In the genomic region with DNA sequence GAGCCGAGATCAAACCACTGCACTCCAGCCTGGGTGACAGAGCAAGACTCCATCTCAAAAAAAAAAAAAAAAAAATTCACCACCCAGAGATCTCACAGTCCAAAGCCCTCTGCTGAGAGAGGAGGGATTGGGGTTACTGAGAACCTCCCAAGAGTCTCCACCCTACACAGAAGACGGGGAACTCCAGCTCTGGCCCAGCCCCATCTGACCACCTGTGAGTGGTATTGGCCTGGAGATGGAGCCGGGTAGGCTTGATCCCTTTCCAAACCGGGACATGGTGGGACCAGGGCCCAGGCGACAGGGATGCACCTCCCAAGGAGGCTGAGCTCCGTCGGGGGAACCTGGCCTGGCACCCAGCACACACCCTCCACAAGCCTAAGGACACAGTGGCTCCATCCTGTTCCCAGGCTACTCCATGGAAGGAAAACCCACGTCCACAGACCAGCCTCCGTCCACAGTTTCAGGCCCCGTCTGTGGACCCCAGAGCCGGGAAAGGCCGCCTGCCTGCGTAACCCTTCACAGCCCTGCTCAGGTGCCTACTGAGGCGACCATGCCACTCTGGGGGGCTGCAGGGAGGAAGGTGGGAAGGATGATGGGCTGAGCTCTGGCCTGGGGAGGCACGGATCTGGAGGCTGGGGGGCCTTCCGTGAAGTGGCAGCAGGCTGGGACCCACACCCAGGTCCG, we compare ENCODE assay signal across 8 cellular contexts. TPM values are rescaled to one million over a fixed set of nuclear protein-coding genes. Genes with fewer than 3 reads are reported as not detected.
DNase-seq lines count a peak whose midpoint lies in the region; ATAC-seq and TF ChIP-seq lines count a peak whose summit lies in the region.
"Had no signal": no experiment of that assay in that cellular context is flagged by ENCODE, and none has a peak within 500 bp of the region (broad histone marks: within the 10 kb centered on the region; RNA-seq: fewer than 3 reads in every experiment).

No MANE protein-coding gene starts in this region.

- H3K36me3 Mint-ChIP-seq in activated CD4-positive, alpha-beta memory T cell treated with anti-CD3 and anti-CD28 coated beads, Interleukin-2, amount 10 ng/mL, durations not matched to agents 7 days and 5 days (ENCODE audit: low read depth), result peaks cover 15% of the 10 kb centered on the region
- peaks cover 7% of the 10 kb centered on the region for H3K36me3 Mint-ChIP-seq in stimulated activated memory B cell treated with anti-CD40 and anti-IgM and Interleukin-4, amounts not matched to agents 10 μg/mL and 1 μg/mL and 100 μg/mL, for 72 hours

- no peaks in the 10 kb centered on the region for H3K27me3 Mint-ChIP-seq in activated CD4-positive, alpha-beta memory T cell treated with anti-CD3 and anti-CD28 coated beads, Interleukin-2, amount 10 ng/mL, durations not matched to agents 7 days and 5 days
- H3K27me3 Mint-ChIP-seq in stimulated activated memory B cell treated with anti-CD40 and anti-IgM and Interleukin-4, amounts not matched to agents 10 μg/mL and 1 μg/mL and 100 μg/mL, for 72 hours, result no peaks in the 10 kb centered on the region

- H3K27ac ChIP-seq in HEK293 (ENCODE audit: extremely low read depth, low read depth, low read length), result peak overlapping the region; percentile 25

- H3K9me3 ChIP-seq in HEK293 (ENCODE audit: control insufficient read depth, insufficient read depth, low read depth, low read length), result no peaks in the 10 kb centered on the region
- no peaks in the 10 kb centered on the region for H3K9me3 ChIP-seq in iPS-15b (ENCODE audit: control insufficient read depth, insufficient read depth, low read length)

- no peak for ATAC-seq in stimulated activated memory B cell treated with anti-CD40 and anti-IgM and Interleukin-4, amounts not matched to agents 10 μg/mL and 1 μg/mL and 100 μg/mL, for 72 hours
- ATAC-seq in HG03025 (IDR thresholded peaks at IDR 0.05; ENCODE audit: low FRiP score, unreplicated experiment), result no peak

- H3K27ac Mint-ChIP-seq in activated CD4-positive, alpha-beta memory T cell treated with anti-CD3 and anti-CD28 coated beads, Interleukin-2, amount 10 ng/mL, durations not matched to agents 7 days and 5 days, result peak overlapping the region; percentile 72
- H3K27ac Mint-ChIP-seq in stimulated activated memory B cell treated with anti-CD40 and anti-IgM and Interleukin-4, amounts not matched to agents 10 μg/mL and 1 μg/mL and 100 μg/mL, for 72 hours, result peak overlapping the region; percentile 94

- CTCF ChIA-PET in HEK293 (lab: Yijun Ruan, JAX), result interaction anchor here (0.7 to 1.0 kb wide), 3 partner anchors 82 to 111 kb away, joined by 3 to 4 read pairs (median 3); no protein-coding TSS in a partner anchor
- CTCF ChIA-PET in activated CD4-positive, alpha-beta memory T cell treated with anti-CD3 and anti-CD28 coated beads, Interleukin-2, amount 10 ng/mL, durations not matched to agents 7 days and 5 days (lab: Charles Lee), result interaction anchor here (0.7 to 1.2 kb wide), 5 partner anchors 12 to 458 kb away, joined by 3 to 5 read pairs (median 3); a partner anchor contains a TSS

- peaks cover 0 to 37% of the 10 kb centered on the region in 2 experiments; a peak in 1 of 3 replicates for H3K36me3 ChIP-seq in HEK293 (ENCODE audit: control insufficient read depth in 2 of 2, insufficient read depth in 1 of 2, low read length in 2 of 2)
- H3K36me3 ChIP-seq in iPS-15b (ENCODE audit: control insufficient read depth, insufficient read depth, low read length), result peaks cover 12% of the 10 kb centered on the region

- peaks cover 7% of the 10 kb centered on the region for H3K4me1 ChIP-seq in HEK293 (ENCODE audit: control insufficient read depth, insufficient read depth, low read length)
- H3K4me1 ChIP-seq in iPS-15b (ENCODE audit: control insufficient read depth, insufficient read depth, low read length), result peaks cover 5% of the 10 kb centered on the region

- no peak for TF ChIP-seq CTCF in HEK293 (tag by site-specific recombination; IDR thresholded peaks at IDR 0.05)

- peak overlapping the region; percentile 86 for H3K4me3 ChIP-seq in HEK293 (ENCODE audit: low read depth, low read length)
- H3K4me3 ChIP-seq in iPS-15b (ENCODE audit: low read depth, low read length), result no peak overlapping the region

- DNase-seq in activated CD4-positive, alpha-beta memory T cell treated with anti-CD3 and anti-CD28 coated beads, Interleukin-2, amount 10 ng/mL, durations not matched to agents 7 days and 5 days, result no peak
- no peak for DNase-seq in central memory CD4-positive, alpha-beta T cell
- DNase-seq in GM19238 (ENCODE audit: insufficient read length, low spot score), result no peak

- no peaks in the 10 kb centered on the region for H3K27me3 ChIP-seq in iPS-15b (ENCODE audit: control insufficient read depth, insufficient read depth, low read length)

- H3K4me3 Mint-ChIP-seq in activated CD4-positive, alpha-beta memory T cell treated with anti-CD3 and anti-CD28 coated beads, Interleukin-2, amount 10 ng/mL, durations not matched to agents 7 days and 5 days, result peak overlapping the region; percentile 91
- H3K4me3 Mint-ChIP-seq in stimulated activated memory B cell treated with anti-CD40 and anti-IgM and Interleukin-4, amounts not matched to agents 10 μg/mL and 1 μg/mL and 100 μg/mL, for 72 hours, result peak overlapping the region; percentile 91

- H3K9ac ChIP-seq in iPS-15b (ENCODE audit: low read depth, low read length), result peak overlapping the region; percentile 92

- POLR2A ChIA-PET in HEK293 (lab: Yijun Ruan, JAX), result interaction anchor here (1.1 to 1.2 kb wide), 3 partner anchors 21 to 85 kb away, joined by 3 to 4 read pairs (median 3); a partner anchor contains a TSS
- POLR2A ChIA-PET in activated CD4-positive, alpha-beta memory T cell treated with anti-CD3 and anti-CD28 coated beads, Interleukin-2, amount 10 ng/mL, durations not matched to agents 7 days and 5 days (lab: Charles Lee), result interaction anchor here (0.8 to 5.1 kb wide), 7 partner anchors 10 to 220 kb away, joined by 3 to 51 read pairs (median 17); a partner anchor contains a TSS

- H3K4me1 Mint-ChIP-seq in activated CD4-positive, alpha-beta memory T cell treated with anti-CD3 and anti-CD28 coated beads, Interleukin-2, amount 10 ng/mL, durations not matched to agents 7 days and 5 days, result peaks cover 51% of the 10 kb centered on the region
- H3K4me1 Mint-ChIP-seq in stimulated activated memory B cell treated with anti-CD40 and anti-IgM and Interleukin-4, amounts not matched to agents 10 μg/mL and 1 μg/mL and 100 μg/mL, for 72 hours, result peaks cover 58% of the 10 kb centered on the region

- no peaks in the 10 kb centered on the region for H3K9me3 Mint-ChIP-seq in activated CD4-positive, alpha-beta memory T cell treated with anti-CD3 and anti-CD28 coated beads, Interleukin-2, amount 10 ng/mL, durations not matched to agents 7 days and 5 days
- H3K9me3 Mint-ChIP-seq in stimulated activated memory B cell treated with anti-CD40 and anti-IgM and Interleukin-4, amounts not matched to agents 10 μg/mL and 1 μg/mL and 100 μg/mL, for 72 hours, result no peaks in the 10 kb centered on the region

TF ChIP-seq in HEK293, 187 proteins besides CTCF, POLR2A, EP300 and RAD21 (continues in another document):
- TF ChIP-seq ZNF843 (tag by site-specific recombination; IDR thresholded peaks at IDR 0.05) (no peak), ZNF24 (tag by site-specific recombination; IDR thresholded peaks at IDR 0.05) (no peak), GLIS2 (tag by site-specific recombination; IDR thresholded peaks at IDR 0.05) (peak; percentile 56; the same call in 1 of the 2 replicates), ZNF600 (tag by site-specific recombination; IDR thresholded peaks at IDR 0.05) (peak; percentile 87), ZFP69B (tag by site-specific recombination; IDR thresholded peaks at IDR 0.05) (0 out of 2 replicates have a peak, but pooled peaks have one; percentile 9), ZNF658 (tag by site-specific recombination; IDR thresholded peaks at IDR 0.05) (no peak), ZNF174 (tag by site-specific recombination; IDR thresholded peaks at IDR 0.05) (no peak), ZNF549 (tag by site-specific recombination; IDR thresholded peaks at IDR 0.05) (no peak), ZNF169 (tag by site-specific recombination; IDR thresholded peaks at IDR 0.05) (no peak), ZNF48 (tag by site-specific recombination; IDR thresholded peaks at IDR 0.05) (no peak), ZFP37 (tag by site-specific recombination; IDR thresholded peaks at IDR 0.05) (no peak), SCRT2 (tag by site-specific recombination; IDR thresholded peaks at IDR 0.05) (0 out of 2 replicates have a peak, but pooled peaks have one; percentile 25), ZNF433 (tag by site-specific recombination; IDR thresholded peaks at IDR 0.05; ENCODE audit: low read depth) (no peak), SP2 (tag by site-specific recombination; IDR thresholded peaks at IDR 0.05) (peak; percentile 64)
- TF ChIP-seq, protein P1, sequence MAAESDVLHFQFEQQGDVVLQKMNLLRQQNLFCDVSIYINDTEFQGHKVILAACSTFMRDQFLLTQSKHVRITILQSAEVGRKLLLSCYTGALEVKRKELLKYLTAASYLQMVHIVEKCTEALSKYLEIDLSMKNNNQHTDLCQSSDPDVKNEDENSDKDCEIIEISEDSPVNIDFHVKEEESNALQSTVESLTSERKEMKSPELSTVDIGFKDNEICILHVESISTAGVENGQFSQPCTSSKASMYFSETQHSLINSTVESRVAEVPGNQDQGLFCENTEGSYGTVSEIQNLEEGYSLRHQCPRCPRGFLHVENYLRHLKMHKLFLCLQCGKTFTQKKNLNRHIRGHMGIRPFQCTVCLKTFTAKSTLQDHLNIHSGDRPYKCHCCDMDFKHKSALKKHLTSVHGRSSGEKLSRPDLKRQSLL (tag by site-specific recombination; IDR thresholded peaks at IDR 0.05), result peak; percentile 84

RNA-seq across cellular contexts. Expression of a gene that starts 1.8 kb away (rescaled TPM):
- 100 to 1,000 TPM; 181 TPM for total RNA-seq in activated CD4-positive, alpha-beta memory T cell treated with anti-CD3 and anti-CD28 coated beads, Interleukin-2, amount 10 ng/mL, durations not matched to agents 7 days and 5 days

RNA-seq across cellular contexts. Expression of a gene that starts 2.2 kb away (rescaled TPM):
- total RNA-seq in activated CD4-positive, alpha-beta memory T cell treated with anti-CD3 and anti-CD28 coated beads, Interleukin-2, amount 10 ng/mL, durations not matched to agents 7 days and 5 days, result not detected
- total RNA-seq: RPMI7951 had no signal

RNA-seq across cellular contexts. Expression of a gene that starts 7.3 kb away (rescaled TPM):
- total RNA-seq in activated CD4-positive, alpha-beta memory T cell treated with anti-CD3 and anti-CD28 coated beads, Interleukin-2, amount 10 ng/mL, durations not matched to agents 7 days and 5 days, result 100 to 1,000 TPM; 513 to 519 TPM

RNA-seq across cellular contexts. Expression of a gene that starts 18.9 kb away (rescaled TPM):
- under 1 TPM in 1 of 2 experiments, not detected in 1; 0.08 TPM for total RNA-seq in activated CD4-positive, alpha-beta memory T cell treated with anti-CD3 and anti-CD28 coated beads, Interleukin-2, amount 10 ng/mL, durations not matched to agents 7 days and 5 days

RNA-seq across cellular contexts. Expression of a gene that starts 20.8 kb away (rescaled TPM):
- total RNA-seq in activated CD4-positive, alpha-beta memory T cell treated with anti-CD3 and anti-CD28 coated beads, Interleukin-2, amount 10 ng/mL, durations not matched to agents 7 days and 5 days, result 10 to 100 TPM; 92.7 to 95.1 TPM
